ENCODE assay signal across 24 cellular contexts in genomic region chr18:78893396-78894305, GRCh38.
"Had no signal": no experiment of that assay in that cellular context is flagged by ENCODE, and none has a peak within 500 bp of the region (broad histone marks: within the 10 kb centered on the region; RNA-seq: fewer than 3 reads in every experiment).

No MANE protein-coding gene starts in this region.

- H3K27me3 ChIP-seq: left lung had no signal

- H3K27ac Mint-ChIP-seq: activated B cell treated with CpG ODN at 0.5 μM for 24 hours; activated CD4-positive, alpha-beta memory T cell treated with anti-CD3 and anti-CD28 coated beads, Interleukin-2, amount 10 ng/mL, durations not matched to agents 7 days and 5 days; activated naive CD8-positive, alpha-beta T cell treated with anti-CD3 and anti-CD28 coated beads, Interleukin-2, amount 10 ng/mL, durations not matched to agents 7 days and 5 days; activated T-cell treated with anti-CD3 and anti-CD28 coated beads, Interleukin-2, amount 50 U/mL, for 24 hours; activated T-helper 2 cell treated with anti-CD3 and anti-CD28 coated beads, Interferon-gamma antibody, Interleukin-2, Interleukin-4, amounts not matched to agents 10 μg/mL and 5 μg/mL and 100 μg/mL, durations not matched to agents 14 hours and 24 hours and 36 hours; brain; endodermal cell; nephron progenitor cell; stimulated activated naive CD8-positive, alpha-beta T cell treated with anti-CD3 and anti-CD28 coated beads, Interleukin-15, amount 100 ng/mL, for 72 hours; T-cell had no signal

- H3K4me3 Mint-ChIP-seq: activated B cell treated with CpG ODN at 0.5 μM for 24 hours; activated CD4-positive, alpha-beta memory T cell treated with anti-CD3 and anti-CD28 coated beads, Interleukin-2, amount 10 ng/mL, durations not matched to agents 7 days and 5 days; activated naive CD8-positive, alpha-beta T cell treated with anti-CD3 and anti-CD28 coated beads, Interleukin-2, amount 10 ng/mL, durations not matched to agents 7 days and 5 days; activated T-cell treated with anti-CD3 and anti-CD28 coated beads, Interleukin-2, amount 50 U/mL, for 24 hours; brain; endodermal cell; nephron progenitor cell; stimulated activated naive CD8-positive, alpha-beta T cell treated with anti-CD3 and anti-CD28 coated beads, Interleukin-15, amount 100 ng/mL, for 72 hours; T-cell had no signal

- H3K36me3 Mint-ChIP-seq: activated naive CD8-positive, alpha-beta T cell treated with anti-CD3 and anti-CD28 coated beads, Interleukin-2, amount 10 ng/mL, durations not matched to agents 7 days and 5 days; T-cell had no signal

- H3K4me1 ChIP-seq: left lung, suprapubic skin had no signal

- ATAC-seq: left lung; right cardiac atrium; stimulated activated naive CD8-positive, alpha-beta T cell treated with anti-CD3 and anti-CD28 coated beads, Interleukin-15, amount 100 ng/mL, for 72 hours; T-cell had no signal

- H3K4me3 ChIP-seq: dorsolateral prefrontal cortex, left lung, suprapubic skin had no signal

- H3K27ac ChIP-seq: dorsolateral prefrontal cortex, left lung, suprapubic skin had no signal

- DNase-seq: activated B cell treated with CpG ODN at 0.5 μM for 24 hours; activated CD4-positive, alpha-beta memory T cell treated with anti-CD3 and anti-CD28 coated beads, Interleukin-2, amount 10 ng/mL, durations not matched to agents 7 days and 5 days; activated CD4-positive, alpha-beta T cell treated with anti-CD3 and anti-CD28 coated beads for 4 hours; activated naive CD4-positive, alpha-beta T cell treated with Interleukin-2 at 50 U/mL for 16 hours; activated naive CD8-positive, alpha-beta T cell treated with anti-CD3 and anti-CD28 coated beads, Interleukin-2, amount 10 ng/mL, durations not matched to agents 7 days and 5 days; activated T-cell treated with anti-CD3 and anti-CD28 coated beads, Interleukin-2, amount 50 U/mL, for 24 hours; anterior cingulate cortex; caudate nucleus; dorsolateral prefrontal cortex; endodermal cell; foreskin melanocyte; mammary epithelial cell; midbrain; nephron progenitor cell; occipital lobe; right cardiac atrium; stimulated activated CD4-positive, alpha-beta T cell treated with anti-CD3 and anti-CD28 coated beads, Interleukin-15, amount 100 ng/mL, for 24 hours; stimulated activated CD4-positive, alpha-beta T cell treated with anti-CD3 and anti-CD28 coated beads, Interleukin-2, amount 100 ng/mL, for 48 hours; stimulated activated naive CD8-positive, alpha-beta T cell treated with anti-CD3 and anti-CD28 coated beads, Interleukin-15, amount 100 ng/mL, for 72 hours; T-cell had no signal

- H3K4me1 Mint-ChIP-seq: activated B cell treated with CpG ODN at 0.5 μM for 24 hours; activated CD4-positive, alpha-beta memory T cell treated with anti-CD3 and anti-CD28 coated beads, Interleukin-2, amount 10 ng/mL, durations not matched to agents 7 days and 5 days; activated naive CD8-positive, alpha-beta T cell treated with anti-CD3 and anti-CD28 coated beads, Interleukin-2, amount 10 ng/mL, durations not matched to agents 7 days and 5 days; brain; endodermal cell; nephron progenitor cell; stimulated activated naive CD8-positive, alpha-beta T cell treated with anti-CD3 and anti-CD28 coated beads, Interleukin-15, amount 100 ng/mL, for 72 hours; T-cell had no signal

- H3K27me3 Mint-ChIP-seq: activated B cell treated with CpG ODN at 0.5 μM for 24 hours; activated CD4-positive, alpha-beta memory T cell treated with anti-CD3 and anti-CD28 coated beads, Interleukin-2, amount 10 ng/mL, durations not matched to agents 7 days and 5 days; activated naive CD8-positive, alpha-beta T cell treated with anti-CD3 and anti-CD28 coated beads, Interleukin-2, amount 10 ng/mL, durations not matched to agents 7 days and 5 days; activated T-cell treated with anti-CD3 and anti-CD28 coated beads, Interleukin-2, amount 50 U/mL, for 24 hours; stimulated activated naive CD8-positive, alpha-beta T cell treated with anti-CD3 and anti-CD28 coated beads, Interleukin-15, amount 100 ng/mL, for 72 hours had no signal

- H3K36me3 ChIP-seq: left lung, suprapubic skin had no signal
